Comparison of ENCODE assay signal across 20 cellular contexts in genomic region chr3:134621824-134622223, GRCh38. TPM values are rescaled to one million over a fixed set of nuclear protein-coding genes. Genes with fewer than 3 reads are reported as not detected.
DNase-seq lines count a peak whose midpoint lies in the region; ATAC-seq and TF ChIP-seq lines count a peak whose summit lies in the region.
"Had no signal": no experiment of that assay in that cellular context is flagged by ENCODE, and none has a peak within 500 bp of the region (broad histone marks: within the 10 kb centered on the region; RNA-seq: fewer than 3 reads in every experiment).

No MANE protein-coding gene starts in this region.

- peak; percentile 33 to 44 for DNase-seq in AML-193 (lab: John Stamatoyannopoulos, UW)
- peak; percentile 11 for DNase-seq in HFFc6
- DNase-seq in adipocyte (ENCODE audit: low read depth), result peak; percentile 33
- peak; percentile 81 for DNase-seq in fibroblast of the aortic adventitia (ENCODE audit: low read depth)
- DNase-seq in nephron progenitor cell, result no peak
- DNase-seq in endodermal cell, result no peak
- DNase-seq: C1 segment of cervical spinal cord, DMS 273 treated with DMSO at 0.1 percent for 48 hours, EL, H9, NCI-H1048, NCI-H1436 treated with DMSO at 0.1 percent for 48 hours, NCI-H2081 treated with DMSO at 0.1 percent for 48 hours, NCI-H510A treated with DMSO at 0.1 percent for 48 hours, Right ventricle myocardium superior, SK-N-SH had no signal

- H3K4me3 Mint-ChIP-seq in HFFc6 (no peak overlapping the region; the same call in 1 of the 2 replicates), nephron progenitor cell (no peak overlapping the region), endodermal cell (no peak overlapping the region)
- H3K4me3 Mint-ChIP-seq: H9 had no signal

- no peak overlapping the region for H3K9ac ChIP-seq in adipocyte (ENCODE audit: low read length)
- H3K9ac ChIP-seq in endodermal cell (ENCODE audit: extremely low read depth, low read length, poor library complexity, severe bottlenecking), result no peak overlapping the region
- H3K9ac ChIP-seq: SK-N-SH had no signal

- H3K27me3 Mint-ChIP-seq in HFFc6 (ENCODE audit: insufficient read depth) (peaks cover 5% of the 10 kb centered on the region; the same call in 1 of the 2 replicates), nephron progenitor cell (ENCODE audit: low read depth, poor library complexity) (peaks cover 6% of the 10 kb centered on the region), endodermal cell (ENCODE audit: insufficient read depth) (peaks cover 6% of the 10 kb centered on the region)

- 58 to 63% methylated on average over 2 of the region's 2 CpGs for WGBS in gastroesophageal sphincter (ENCODE audit: low coverage in 1 of 2), 2 donors
- 92 to 95% methylated on average over 2 of the region's 2 CpGs for WGBS in endodermal cell (ENCODE audit: insufficient coverage in 1 of 2, insufficient read length in 1 of 2), 2 experiments

- H3K27ac ChIP-seq in gastroesophageal sphincter (no peak overlapping the region), endodermal cell (ENCODE audit: low read depth, low read length) (no peak overlapping the region)
- H3K27ac ChIP-seq: HL-60 had no signal

- TF ChIP-seq CTCF in HFFc6 (IDR thresholded peaks at IDR 0.05), result no peak
- no peak for TF ChIP-seq CTCF in fibroblast of the aortic adventitia (IDR thresholded peaks at IDR 0.05; ENCODE audit: insufficient read depth, low read length)
- no peak for TF ChIP-seq CTCF in gastroesophageal sphincter (IDR thresholded peaks at IDR 0.05)
- TF ChIP-seq CTCF in nephron progenitor cell (IDR thresholded peaks at IDR 0.05), result no peak
- no peak for TF ChIP-seq CTCF in endodermal cell (conservative IDR thresholded peaks at IDR 0.05)

- H3K9me3 ChIP-seq in adipocyte (ENCODE audit: control insufficient read depth, low read length), result no peaks in the 10 kb centered on the region
- H3K9me3 ChIP-seq in gastroesophageal sphincter, result no peaks in the 10 kb centered on the region
- H3K9me3 ChIP-seq in endodermal cell (ENCODE audit: control insufficient read depth, low read length), result no peaks in the 10 kb centered on the region
- H3K9me3 ChIP-seq: SK-N-SH had no signal

- H3K27me3 ChIP-seq in adipocyte (replicated peaks; ENCODE audit: control insufficient read depth, insufficient read depth, low read length) (no peaks in the 10 kb centered on the region), gastroesophageal sphincter (no peaks in the 10 kb centered on the region), endodermal cell (ENCODE audit: control insufficient read depth, insufficient read depth, low read length, poor library complexity, severe bottlenecking) (no peaks in the 10 kb centered on the region)

- H3K27ac Mint-ChIP-seq in HFFc6 (no peak overlapping the region), nephron progenitor cell (no peak overlapping the region), endodermal cell (no peak overlapping the region)
- H3K27ac Mint-ChIP-seq: H9 had no signal

- H3K4me1 ChIP-seq in adipocyte (ENCODE audit: control insufficient read depth, insufficient read depth, low read length) (no peaks in the 10 kb centered on the region), gastroesophageal sphincter (no peaks in the 10 kb centered on the region), endodermal cell (ENCODE audit: control insufficient read depth, insufficient read depth, low read length) (no peaks in the 10 kb centered on the region)

- no peak for ATAC-seq in gastroesophageal sphincter
- no peak for ATAC-seq in GM18858 (IDR thresholded peaks at IDR 0.05; ENCODE audit: unreplicated experiment)

- H3K4me1 Mint-ChIP-seq in HFFc6 (ENCODE audit: low read depth) (peaks cover 10% of the 10 kb centered on the region; the same call in 1 of the 2 replicates), nephron progenitor cell (no peaks in the 10 kb centered on the region), endodermal cell (no peaks in the 10 kb centered on the region)

- TF ChIP-seq POLR2A in gastroesophageal sphincter (IDR thresholded peaks at IDR 0.05), result no peak

- no peaks in the 10 kb centered on the region for H3K36me3 Mint-ChIP-seq in HFFc6 (ENCODE audit: low read depth)
- H3K36me3 Mint-ChIP-seq in nephron progenitor cell (ENCODE audit: low read depth), result no peaks in the 10 kb centered on the region
- H3K36me3 Mint-ChIP-seq in endodermal cell (ENCODE audit: low read depth), result no peaks in the 10 kb centered on the region

- H3K36me3 ChIP-seq in adipocyte (ENCODE audit: control insufficient read depth, insufficient read depth, low read length, severe bottlenecking) (no peaks in the 10 kb centered on the region), gastroesophageal sphincter (peaks cover 0 to 61% of the 10 kb centered on the region in 2 donors), endodermal cell (ENCODE audit: control insufficient read depth, insufficient read depth, low read length) (no peaks in the 10 kb centered on the region)

- H3K4me3 ChIP-seq in adipocyte (ENCODE audit: low read length) (no peak overlapping the region), fibroblast of the aortic adventitia (ENCODE audit: low read depth, low read length) (no peak overlapping the region), gastroesophageal sphincter (no peak overlapping the region), endodermal cell (ENCODE audit: low read length) (no peak overlapping the region)

- H3K9me3 Mint-ChIP-seq in HFFc6 (no peaks in the 10 kb centered on the region), nephron progenitor cell (no peaks in the 10 kb centered on the region), endodermal cell (no peaks in the 10 kb centered on the region)
- H3K9me3 Mint-ChIP-seq: H9 had no signal

- no peak for TF ChIP-seq EP300 in gastroesophageal sphincter (IDR thresholded peaks at IDR 0.05)

RNA-seq across cellular contexts. Expression of gene KY, which starts 29.0 kb away (rescaled TPM):
- total RNA-seq in HFFc6 (2021; fragmentation: NEBNext Ultra II Directional; extraction: Animal tissue kit (Norgen Biotek cat#: 25700)), result under 1 TPM in 2 of 6 experiments, not detected in 4; 0.11 to 0.16 TPM
- 1.6 and 10.5 TPM in 2 replicates for total RNA-seq in fibroblast of the aortic adventitia (ENCODE audit: low replicate concordance)
- 1 to 10 TPM in 3 of 4 donors, under 1 TPM in 1; 0.64 to 4.8 (median 3.2) TPM for total RNA-seq in gastroesophageal sphincter
- not detected for total RNA-seq in endodermal cell
- 0.14 TPM for polyA plus RNA-seq in endodermal cell (2013, experiment 1 of 2)
- not detected for polyA plus RNA-seq in endodermal cell (2013, experiment 2 of 2)
- total RNA-seq: A172, H9 had no signal

Comparison
In these comparisons a context has a peak if more than half of its experiments do, and no peak if none do; other contexts are left out.
1. DNase-seq: peak in AML-193 (2 of 2), HFFc6 (single experiment), adipocyte (single experiment) and fibroblast of the aortic adventitia (single experiment); none in nephron progenitor cell (single experiment) and endodermal cell (single experiment).